In genomic region chr3:187000711-187001151, GRCh38 we compare ENCODE assay signal across 9 cellular contexts.
DNase-seq lines count a peak whose midpoint lies in the region; ATAC-seq and TF ChIP-seq lines count a peak whose summit lies in the region.
"Had no signal": no experiment of that assay in that cellular context is flagged by ENCODE, and none has a peak within 500 bp of the region (broad histone marks: within the 10 kb centered on the region; RNA-seq: fewer than 3 reads in every experiment).

No MANE protein-coding gene starts in this region.

- H3K9me3 ChIP-seq in SU-DHL-6 (ENCODE audit: insufficient read depth, low read length) = no peaks in the 10 kb centered on the region
- H3K9me3 ChIP-seq in breast epithelium = no peaks in the 10 kb centered on the region
- H3K9me3 ChIP-seq: A549 had no signal

- H4K20me1 ChIP-seq in SU-DHL-6 (ENCODE audit: low read depth, low read length) = no peaks in the 10 kb centered on the region

- H3K9me3 Mint-ChIP-seq in stimulated activated effector memory CD8-positive, alpha-beta T cell treated with anti-CD3 and anti-CD28 coated beads, Interleukin-12 subunit alpha, Interleukin-12 subunit beta, amount 100 ng/mL, for 72 hours = peaks cover 6% of the 10 kb centered on the region

- peak overlapping the region; percentile 33 for H3K4me3 ChIP-seq in SU-DHL-6 (ENCODE audit: insufficient read depth, low read length, poor library complexity, severe bottlenecking)
- no peak overlapping the region for H3K4me3 ChIP-seq in breast epithelium
- H3K4me3 ChIP-seq: A549 had no signal

- DNase-seq in activated CD4-positive, alpha-beta T cell treated with anti-CD3 and anti-CD28 coated beads for 48 hours = peak; percentile 21
- no peak for DNase-seq in activated CD4-positive, alpha-beta T cell treated with anti-CD3 and anti-CD28 coated beads for 4 hours
- peak in 1 of 2 donors; percentile 60 for DNase-seq in stimulated activated effector memory CD8-positive, alpha-beta T cell treated with anti-CD3 and anti-CD28 coated beads, Interleukin-12 subunit alpha, Interleukin-12 subunit beta, amount 100 ng/mL, for 72 hours (ENCODE audit: low spot score in 2 of 2)
- DNase-seq in NCI-H2107 treated with DMSO at 0.1 percent for 48 hours (lab: John Stamatoyannopoulos, UW; ENCODE audit: unreplicated experiment) = no peak
- no peak for DNase-seq in breast epithelium (ENCODE audit: low spot score in 2 of 2)
- no peak for DNase-seq in NCI-H82 (lab: John Stamatoyannopoulos, UW)

- no peak for TF ChIP-seq POLR2A in breast epithelium (IDR thresholded peaks at IDR 0.05)

- H3K27ac Mint-ChIP-seq in stimulated activated effector memory CD8-positive, alpha-beta T cell treated with anti-CD3 and anti-CD28 coated beads, Interleukin-12 subunit alpha, Interleukin-12 subunit beta, amount 100 ng/mL, for 72 hours = peak overlapping the region; percentile 89

- H2AFZ ChIP-seq in SU-DHL-6 (ENCODE audit: low read depth, low read length, severe bottlenecking) = no peak overlapping the region

- H3K4me1 ChIP-seq in breast epithelium = no peaks in the 10 kb centered on the region
- H3K4me1 ChIP-seq: A549 had no signal

- ATAC-seq in HG02943 (IDR thresholded peaks at IDR 0.05; ENCODE audit: low read depth, unreplicated experiment) = peak; percentile 68
- ATAC-seq in stimulated activated effector memory CD8-positive, alpha-beta T cell treated with anti-CD3 and anti-CD28 coated beads, Interleukin-12 subunit alpha, Interleukin-12 subunit beta, amount 100 ng/mL, for 72 hours = peak; percentile 93
- ATAC-seq: A549 had no signal

- peaks cover 48% of the 10 kb centered on the region for H3K36me3 Mint-ChIP-seq in stimulated activated effector memory CD8-positive, alpha-beta T cell treated with anti-CD3 and anti-CD28 coated beads, Interleukin-12 subunit alpha, Interleukin-12 subunit beta, amount 100 ng/mL, for 72 hours

- peak overlapping the region; percentile 98 for H3K4me2 ChIP-seq in SU-DHL-6 (ENCODE audit: low read depth, low read length, poor library complexity, severe bottlenecking)
- H3K4me2 ChIP-seq: A549 had no signal

- no peaks in the 10 kb centered on the region for H3K9me2 ChIP-seq in SU-DHL-6 (replicated peaks; ENCODE audit: insufficient read depth, low read length)

- H3K36me3 ChIP-seq in SU-DHL-6 (ENCODE audit: low read length) (peaks cover 10% of the 10 kb centered on the region; the same call in 1 of the 2 replicates), breast epithelium (no peaks in the 10 kb centered on the region)

- peaks cover 84% of the 10 kb centered on the region for H3K4me1 Mint-ChIP-seq in stimulated activated effector memory CD8-positive, alpha-beta T cell treated with anti-CD3 and anti-CD28 coated beads, Interleukin-12 subunit alpha, Interleukin-12 subunit beta, amount 100 ng/mL, for 72 hours

- peak overlapping the region; percentile 94 for H3K27ac ChIP-seq in SU-DHL-6 (ENCODE audit: low read depth, low read length)
- no peak overlapping the region for H3K27ac ChIP-seq in breast epithelium
- H3K27ac ChIP-seq: A549 had no signal

- H3K27me3 ChIP-seq in SU-DHL-6 (ENCODE audit: low read length) = no peaks in the 10 kb centered on the region
- no peaks in the 10 kb centered on the region for H3K27me3 ChIP-seq in breast epithelium

- peak overlapping the region; percentile 52 for H3K4me3 Mint-ChIP-seq in stimulated activated effector memory CD8-positive, alpha-beta T cell treated with anti-CD3 and anti-CD28 coated beads, Interleukin-12 subunit alpha, Interleukin-12 subunit beta, amount 100 ng/mL, for 72 hours

- H3F3A ChIP-seq in SU-DHL-6 (ENCODE audit: insufficient read depth) = peaks cover 92% of the 10 kb centered on the region

- H3K79me2 ChIP-seq in SU-DHL-6 (ENCODE audit: insufficient read depth, low read length) = peaks cover 79% of the 10 kb centered on the region

- TF ChIP-seq CTCF in SU-DHL-6 (IDR thresholded peaks at IDR 0.05; ENCODE audit: insufficient read depth, low read length, poor library complexity, severe bottlenecking) (no peak), breast epithelium (IDR thresholded peaks at IDR 0.05) (no peak)

- peak overlapping the region; percentile 66 for H3K9ac ChIP-seq in SU-DHL-6 (ENCODE audit: low read length)

- intact Hi-C loops in breast epithelium (cut with DNase I; ENCODE audit: low total_unique reads) = no loop called here
